Comparison of ENCODE assay signal across 8 cellular contexts in genomic region chr7:128407751-128408708, GRCh38. TPM values are rescaled to one million over a fixed set of nuclear protein-coding genes. Genes with fewer than 3 reads are reported as not detected.
DNase-seq lines count a peak whose midpoint lies in the region; ATAC-seq and TF ChIP-seq lines count a peak whose summit lies in the region.

No MANE protein-coding gene starts in this region.

- H3K9me3 Mint-ChIP-seq in CD14-positive monocyte (no peaks in the 10 kb centered on the region), chondrocyte (ENCODE audit: low read depth) (no peaks in the 10 kb centered on the region), nephron progenitor cell (peaks cover 6% of the 10 kb centered on the region)

- no peak for ATAC-seq in stimulated activated naive CD8-positive, alpha-beta T cell treated with anti-CD3 and anti-CD28 coated beads, Interleukin-15, Interleukin-2, amounts not matched to agents 100 U/mL and 50 U/mL, for 24 hours
- no peak for ATAC-seq in mucosa of descending colon

- DNase-seq in CD14-positive monocyte (ENCODE audit: low spot score) = no peak
- DNase-seq in Kasumi-1 (lab: John Stamatoyannopoulos, UW) = peak; percentile 49 to 61
- DNase-seq in chondrocyte (ENCODE audit: low spot score) = peak; percentile 50
- no peak for DNase-seq in nephron progenitor cell
- no peak for DNase-seq in germinal center (ENCODE audit: low spot score)
- no peak for DNase-seq in posterior cingulate gyrus
- no peak for DNase-seq in stimulated activated naive CD8-positive, alpha-beta T cell treated with anti-CD3 and anti-CD28 coated beads, Interleukin-15, Interleukin-2, amounts not matched to agents 100 U/mL and 50 U/mL, for 24 hours
- DNase-seq in mucosa of descending colon = no peak

- H3K36me3 ChIP-seq in mucosa of descending colon (ENCODE audit: low read depth) = no peaks in the 10 kb centered on the region

- no peak for TF ChIP-seq CTCF in CD14-positive monocyte (IDR thresholded peaks at IDR 0.05)
- TF ChIP-seq CTCF in chondrocyte (IDR thresholded peaks at IDR 0.05) = no peak
- TF ChIP-seq CTCF in nephron progenitor cell (IDR thresholded peaks at IDR 0.05) = no peak
- no peak for TF ChIP-seq CTCF in mucosa of descending colon (IDR thresholded peaks at IDR 0.05)

- H3K36me3 Mint-ChIP-seq in CD14-positive monocyte (peaks cover 10 to 14% of the 10 kb centered on the region in 2 donors), chondrocyte (ENCODE audit: low read depth) (no peaks in the 10 kb centered on the region), nephron progenitor cell (ENCODE audit: low read depth) (peaks cover 5% of the 10 kb centered on the region)

- peaks cover 18% of the 10 kb centered on the region for H3K4me1 ChIP-seq in mucosa of descending colon (ENCODE audit: low read depth)

- H3K27me3 Mint-ChIP-seq in CD14-positive monocyte (ENCODE audit: low read depth in 3 of 3) (peaks cover 0 to 5% (median 5%) of the 10 kb centered on the region in 3 donors), chondrocyte (ENCODE audit: low read depth) (peaks cover 4% of the 10 kb centered on the region), nephron progenitor cell (ENCODE audit: low read depth, poor library complexity) (peaks cover 62% of the 10 kb centered on the region)

- H3K4me3 Mint-ChIP-seq in CD14-positive monocyte = peak overlapping the region; percentile 94 to 99
- H3K4me3 Mint-ChIP-seq in chondrocyte (ENCODE audit: unreplicated experiment) = no peak overlapping the region
- H3K4me3 Mint-ChIP-seq in nephron progenitor cell = peak overlapping the region; percentile 49

- no peaks in the 10 kb centered on the region for H3K9me3 ChIP-seq in mucosa of descending colon

- intact Hi-C loops in CD14-positive monocyte (cut with micrococcal nuclease) = loop anchor here (10.0 kb wide), 1 partner anchor 47 kb away; the partner anchor contains the start of gene HILPDA (in 2 of the 2)
- intact Hi-C loops in posterior cingulate gyrus (cut with DNase I) = loop anchor here (5.0 kb wide), 1 partner anchor 61 kb away; no protein-coding TSS in a partner anchor
- intact Hi-C loops in mucosa of descending colon (cut with DNase I, micrococcal nuclease) = no loop called here

- H3K27ac Mint-ChIP-seq in CD14-positive monocyte (peak overlapping the region; percentile 95 to 99 (median 97)), chondrocyte (ENCODE audit: unreplicated experiment) (peak overlapping the region; percentile 28), nephron progenitor cell (no peak overlapping the region)

- no peak overlapping the region for H3K4me3 ChIP-seq in mucosa of descending colon

- peaks cover 60% of the 10 kb centered on the region for H3K4me1 Mint-ChIP-seq in CD14-positive monocyte
- H3K4me1 Mint-ChIP-seq in chondrocyte (ENCODE audit: low read depth) = peaks cover 43% of the 10 kb centered on the region
- peaks cover 45% of the 10 kb centered on the region for H3K4me1 Mint-ChIP-seq in nephron progenitor cell

RNA-seq across cellular contexts. Expression of gene IMPDH1, which starts 1.8 kb away (rescaled TPM):
- polyA plus RNA-seq in CD14-positive monocyte = 100 to 1,000 TPM; 110 to 152 TPM
- total RNA-seq in chondrocyte (76.4 to 99.8 TPM (median 96.9 TPM) in 3 replicates), mucosa of descending colon (10 to 100 TPM; 21.3 to 37.0 (median 35.5) TPM)

RNA-seq across cellular contexts. Expression of gene PRRT4, which starts 46.5 kb away (rescaled TPM):
- not detected for polyA plus RNA-seq in CD14-positive monocyte
- total RNA-seq in chondrocyte = 0.42 to 1.4 TPM (median 0.46 TPM) in 3 replicates
- total RNA-seq in mucosa of descending colon = 1 to 10 TPM in 1 of 3 donors, under 1 TPM in 1, not detected in 1; 0.43 to 3.1 TPM

RNA-seq across cellular contexts. Expression of gene HILPDA, which starts 47.6 kb away (rescaled TPM):
- 1 to 10 TPM; 2.0 to 2.6 TPM for polyA plus RNA-seq in CD14-positive monocyte
- 11.8 to 15.8 TPM (median 14.7 TPM) in 3 replicates for total RNA-seq in chondrocyte
- 1 to 10 TPM; 5.8 to 9.8 (median 6.6) TPM for total RNA-seq in mucosa of descending colon

Comparison
In these comparisons a context has a peak if more than half of its experiments do, and no peak if none do; other contexts are left out.
1. DNase-seq: peak in Kasumi-1 (2 of 2) and chondrocyte (single experiment); none in CD14-positive monocyte (single experiment), nephron progenitor cell (single experiment), germinal center (single experiment), posterior cingulate gyrus (0 of 10), stimulated activated naive CD8-positive, alpha-beta T cell treated with anti-CD3 and anti-CD28 coated beads, Interleukin-15, Interleukin-2, amounts not matched to agents 100 U/mL and 50 U/mL, for 24 hours (single experiment) and mucosa of descending colon (0 of 3).
2. intact Hi-C loops: an anchor here in CD14-positive monocyte (10.0 kb wide) and posterior cingulate gyrus (5.0 kb wide); none called in mucosa of descending colon.